Comparison of ENCODE assay signal across 18 cellular contexts in genomic region chr2:18483896-18484295, GRCh38.
"Had no signal": no experiment of that assay in that cellular context is flagged by ENCODE, and none has a peak within 500 bp of the region (broad histone marks: within the 10 kb centered on the region; RNA-seq: fewer than 3 reads in every experiment).

No MANE protein-coding gene starts in this region.

- H3K4me1 ChIP-seq: foreskin keratinocyte, neural progenitor cell had no signal

- DNase-seq: activated CD4-positive, alpha-beta T cell treated with anti-CD3 and anti-CD28 coated beads, Interleukin-2, amount 10 ng/mL, durations not matched to agents 7 days and 5 days; activated CD8-positive, alpha-beta T cell treated with anti-CD3 and anti-CD28 coated beads, Interleukin-2, amount 10 ng/mL, durations not matched to agents 7 days and 5 days; activated naive CD4-positive, alpha-beta T cell treated with anti-CD3 and anti-CD28 coated beads for 36 hours; activated T-cell treated with anti-CD3 and anti-CD28 coated beads, Interleukin-2, amount 50 U/mL, for 4 hours; anterior cingulate cortex; foreskin keratinocyte; hypothalamus; mesenchymal stem cell; naive thymus-derived CD4-positive, alpha-beta T cell; right cardiac atrium; small intestine; stimulated activated CD4-positive, alpha-beta T cell treated with anti-CD3 and anti-CD28 coated beads, Interleukin-15, amount 100 ng/mL, for 24 hours; stimulated activated CD4-positive, alpha-beta T cell treated with anti-CD3 and anti-CD28 coated beads, Interleukin-2, amount 100 ng/mL, for 48 hours; T-helper 1 cell; T-helper 9 cell; trophoblast cell had no signal

- H3K27me3 ChIP-seq: neural progenitor cell had no signal

- ATAC-seq: activated CD8-positive, alpha-beta T cell treated with anti-CD3 and anti-CD28 coated beads, Interleukin-2, amount 10 ng/mL, durations not matched to agents 7 days and 5 days; activated T-cell treated with anti-CD3 and anti-CD28 coated beads, Interleukin-2, amount 50 U/mL, for 4 hours; foreskin keratinocyte; naive thymus-derived CD4-positive, alpha-beta T cell had no signal

- H3K36me3 ChIP-seq: neural progenitor cell had no signal

- H3K4me3 ChIP-seq: coronary artery, neural progenitor cell had no signal

- H3K27ac ChIP-seq: coronary artery, foreskin keratinocyte, neural progenitor cell had no signal
